In genomic region chr1:99969260-99969728, GRCh38 we compare ENCODE assay signal across 8 cellular contexts. TPM values are rescaled to one million over a fixed set of nuclear protein-coding genes. Genes with fewer than 3 reads are reported as not detected.
DNase-seq lines count a peak whose midpoint lies in the region; ATAC-seq, FAIRE-seq and TF ChIP-seq lines count a peak whose summit lies in the region.

No MANE protein-coding gene starts in this region.

- peak overlapping the region; percentile 99 to 100 (median 100) for H3K4me3 Mint-ChIP-seq in CD4-positive, CD25-positive, alpha-beta regulatory T cell

- ATAC-seq in CD4-positive, CD25-positive, alpha-beta regulatory T cell (ENCODE audit: low read depth in 2 of 2) = no peak
- ATAC-seq in GM19351 (IDR thresholded peaks at IDR 0.05; ENCODE audit: unreplicated experiment) = peak; percentile 21
- peak; percentile 21 for ATAC-seq in HG03571 (IDR thresholded peaks at IDR 0.05; ENCODE audit: unreplicated experiment)
- peak; percentile 2 for ATAC-seq in thoracic aorta (ENCODE audit: insufficient number of reproducible peaks, low FRiP score, low read depth)

- no peak for FAIRE-seq in kidney (lab: Jason Lieb, UNC)

- peak overlapping the region; percentile 78 for H3K27ac ChIP-seq in CD4-positive, CD25-positive, alpha-beta regulatory T cell (ENCODE audit: insufficient read depth, low read length, poor library complexity, severe bottlenecking)
- H3K27ac ChIP-seq in kidney (ENCODE audit: low read depth in 2 of 2, low read length in 2 of 2) (peak overlapping the region; percentile 72 to 73), thoracic aorta (peak overlapping the region; percentile 33 to 41)

- peaks cover 20% of the 10 kb centered on the region for H3K4me1 ChIP-seq in CD4-positive, CD25-positive, alpha-beta regulatory T cell (ENCODE audit: control insufficient read depth, insufficient read depth, low read length, poor library complexity, severe bottlenecking)
- H3K4me1 ChIP-seq in kidney (ENCODE audit: control insufficient read depth in 1 of 2, insufficient read depth in 1 of 2, low read depth in 1 of 2, low read length in 2 of 2) (peaks cover 0 to 4% of the 10 kb centered on the region in 2 donors), thoracic aorta (ENCODE audit: control insufficient read depth in 1 of 2, low read depth in 2 of 2) (peaks cover 10 to 18% of the 10 kb centered on the region in 2 donors)

- H3K36me3 ChIP-seq in CD4-positive, CD25-positive, alpha-beta regulatory T cell (ENCODE audit: control insufficient read depth, insufficient read depth, low read length) = no peaks in the 10 kb centered on the region
- H3K36me3 ChIP-seq in kidney (ENCODE audit: control insufficient read depth in 1 of 2, insufficient read depth in 2 of 2, low read length in 2 of 2) = no peaks in the 10 kb centered on the region
- H3K36me3 ChIP-seq in thoracic aorta = no peaks in the 10 kb centered on the region

- H3K27ac Mint-ChIP-seq in CD4-positive, CD25-positive, alpha-beta regulatory T cell = peak overlapping the region; percentile 72 to 92 (median 79)

- H3K9ac ChIP-seq in kidney (ENCODE audit: low read length in 2 of 2) = peak overlapping the region; percentile 21 to 79

- peaks cover 23 to 50% (median 37%) of the 10 kb centered on the region in 4 donors for H3K4me1 Mint-ChIP-seq in CD4-positive, CD25-positive, alpha-beta regulatory T cell

- peaks cover 4% of the 10 kb centered on the region for H3K27me3 Mint-ChIP-seq in CD4-positive, CD25-positive, alpha-beta regulatory T cell

- peaks cover 4% of the 10 kb centered on the region for H3K36me3 Mint-ChIP-seq in CD4-positive, CD25-positive, alpha-beta regulatory T cell

- H3K4me3 ChIP-seq in CD4-positive, CD25-positive, alpha-beta regulatory T cell (ENCODE audit: low read depth, low read length) = peak overlapping the region; percentile 72
- H3K4me3 ChIP-seq in kidney (ENCODE audit: low read length in 2 of 2) (peak overlapping the region; percentile 91 to 99), thoracic aorta (peak overlapping the region; percentile 95)

- TF ChIP-seq CTCF in kidney (IDR thresholded peaks at IDR 0.05; ENCODE audit: borderline replicate concordance, extremely low read depth, insufficient read depth) (no peak), thoracic aorta (IDR thresholded peaks at IDR 0.05) (no peak)

- H3K27me3 ChIP-seq in CD4-positive, CD25-positive, alpha-beta regulatory T cell (ENCODE audit: control insufficient read depth, insufficient read depth, low read length) = no peaks in the 10 kb centered on the region
- no peaks in the 10 kb centered on the region for H3K27me3 ChIP-seq in thoracic aorta (replicated peaks; ENCODE audit: insufficient read depth)

- H3K9me3 ChIP-seq in CD4-positive, CD25-positive, alpha-beta regulatory T cell (ENCODE audit: control insufficient read depth in 2 of 2, low read length in 2 of 2) = no peaks in the 10 kb centered on the region
- H3K9me3 ChIP-seq in kidney (ENCODE audit: control insufficient read depth in 1 of 2, low read length in 2 of 2) = no peaks in the 10 kb centered on the region
- no peaks in the 10 kb centered on the region for H3K9me3 ChIP-seq in thoracic aorta

- no peak for DNase-seq in CD4-positive, CD25-positive, alpha-beta regulatory T cell
- DNase-seq in amniotic epithelial cell (ENCODE audit: low read depth) (peak; percentile 5), kidney (no peak), thoracic aorta (ENCODE audit: low spot score) (no peak), AG08395 (ENCODE audit: low spot score) (no peak), epidermal melanocyte (ENCODE audit: insufficient read length, low spot score) (no peak)

- H3K9me3 Mint-ChIP-seq in CD4-positive, CD25-positive, alpha-beta regulatory T cell = no peaks in the 10 kb centered on the region

- intact Hi-C loops in kidney (cut with DNase I) = no loop called here

RNA-seq across cellular contexts. Expression of gene SLC35A3, which starts 0.5 kb away (rescaled TPM):
- 25.1 TPM for total RNA-seq in CD4-positive, CD25-positive, alpha-beta regulatory T cell
- 10 to 100 TPM in 2 of 4 donors, 1 to 10 TPM in 2; 9.5 to 14.4 (median 11.9) TPM for polyA plus RNA-seq in CD4-positive, CD25-positive, alpha-beta regulatory T cell
- 28.2 TPM for total RNA-seq in kidney
- polyA plus RNA-seq in kidney (ENCODE audit: insufficient read depth, low read depth, low replicate concordance) = 17.9 TPM
- total RNA-seq in thoracic aorta = 10 to 100 TPM; 23.2 to 32.0 TPM

Comparison
In these comparisons a context has a peak if more than half of its experiments do, and no peak if none do; other contexts are left out.
1. ATAC-seq: peak in GM19351 (single experiment), HG03571 (single experiment) and thoracic aorta (single experiment); none in CD4-positive, CD25-positive, alpha-beta regulatory T cell (0 of 2).
2. Peak in every context shown above with its lines, with median percentiles within 50 percentile points of each other: H3K27ac ChIP-seq and H3K4me3 ChIP-seq.